ENCODE assay signal across 8 cellular contexts in genomic region chr16:68539704-68540370, GRCh38. TPM values are rescaled to one million over a fixed set of nuclear protein-coding genes. Genes with fewer than 3 reads are reported as not detected.
DNase-seq lines count a peak whose midpoint lies in the region; ATAC-seq and TF ChIP-seq lines count a peak whose summit lies in the region.

No MANE protein-coding gene starts in this region.

- intact Hi-C loops in heart left ventricle (cut with DNase I) (loop anchor here in 4 of 10 donors (5.0 to 10.0 kb wide), 6 partner anchors 302 to 745 kb away; partner anchors contain the start of genes TANGO6 (in 2 of the 4), CHTF8 (in 1 of the 4) and UTP4 (in 1 of the 4)), psoas muscle (cut with DNase I) (no loop called here)

- TF ChIP-seq CTCF in heart left ventricle (IDR thresholded peaks at IDR 0.05) (no peak), psoas muscle (IDR thresholded peaks at IDR 0.05) (no peak)

- H3K27ac ChIP-seq in ACC112 (ENCODE audit: low read depth, low read length) (no peak overlapping the region), heart left ventricle (peak overlapping the region in 8 of 12 donors; percentile 66 to 88 (median 82)), psoas muscle (no peak overlapping the region)

- H3K4me3 ChIP-seq in ACC112 (ENCODE audit: low read depth, low read length) = peak overlapping the region; percentile 94
- peak overlapping the region; percentile 68 for H3K4me3 ChIP-seq in Jurkat, Clone E6-1 (ENCODE audit: low read length)
- peak overlapping the region; percentile 71 to 100 (median 89) for H3K4me3 ChIP-seq in heart left ventricle
- H3K4me3 ChIP-seq in psoas muscle = peak overlapping the region; percentile 100

- no peaks in the 10 kb centered on the region for H3K9me3 ChIP-seq in heart left ventricle
- no peaks in the 10 kb centered on the region for H3K9me3 ChIP-seq in psoas muscle

- H3K9me3 Mint-ChIP-seq in activated T-cell treated with anti-CD3 and anti-CD28 coated beads, Interleukin-2, amount 50 U/mL, for 4 hours = no peaks in the 10 kb centered on the region

- H3K4me3 Mint-ChIP-seq in activated T-cell treated with anti-CD3 and anti-CD28 coated beads, Interleukin-2, amount 50 U/mL, for 4 hours = peak overlapping the region; percentile 94

- no peaks in the 10 kb centered on the region for H3K4me1 ChIP-seq in ACC112 (ENCODE audit: control insufficient read depth, insufficient read depth, low read length, unreplicated experiment)
- H3K4me1 ChIP-seq in heart left ventricle = peaks cover 0 to 13% (median 6%) of the 10 kb centered on the region in 12 donors
- H3K4me1 ChIP-seq in psoas muscle = no peaks in the 10 kb centered on the region

- H3K36me3 ChIP-seq in ACC112 (ENCODE audit: insufficient read depth, low read length) (peaks cover 24% of the 10 kb centered on the region; the same call in 1 of the 2 replicates), heart left ventricle (peaks cover 0 to 20% (median 10%) of the 10 kb centered on the region in 9 donors), psoas muscle (ENCODE audit: insufficient read depth in 1 of 2, low read depth in 1 of 2) (peaks cover 3 to 39% of the 10 kb centered on the region in 2 donors)

- no peaks in the 10 kb centered on the region for H3K27me3 Mint-ChIP-seq in activated T-cell treated with anti-CD3 and anti-CD28 coated beads, Interleukin-2, amount 50 U/mL, for 4 hours (ENCODE audit: low read depth)

- H3K79me2 ChIP-seq in ACC112 (ENCODE audit: control insufficient read depth, insufficient read depth, low read length, unreplicated experiment) = peaks cover 11% of the 10 kb centered on the region

- TF ChIP-seq POLR2A in heart left ventricle (IDR thresholded peaks at IDR 0.05) = no peak

- ATAC-seq in GM18502 (IDR thresholded peaks at IDR 0.05; ENCODE audit: poor library complexity, unreplicated experiment) (peak; percentile 23), heart left ventricle (peak; percentile 5 to 31 (median 16)), psoas muscle (peak; percentile 12 to 52 (median 27))
- ATAC-seq in activated T-cell treated with anti-CD3 and anti-CD28 coated beads, Interleukin-2, amount 50 U/mL, for 4 hours = peak in 1 of 2 donors; percentile 22

- H3K36me3 Mint-ChIP-seq in activated T-cell treated with anti-CD3 and anti-CD28 coated beads, Interleukin-2, amount 50 U/mL, for 4 hours (ENCODE audit: insufficient read depth) = peaks cover 18% of the 10 kb centered on the region

- H3K27me3 ChIP-seq in ACC112 (ENCODE audit: insufficient read depth, low read length) = no peaks in the 10 kb centered on the region
- H3K27me3 ChIP-seq in heart left ventricle = no peaks in the 10 kb centered on the region
- no peaks in the 10 kb centered on the region for H3K27me3 ChIP-seq in psoas muscle (ENCODE audit: insufficient read depth in 3 of 3, low read length in 2 of 3)

- no peak for DNase-seq in Jurkat, Clone E6-1 (ENCODE audit: low read depth, low spot score)
- no peak for DNase-seq in activated T-cell treated with anti-CD3 and anti-CD28 coated beads, Interleukin-2, amount 50 U/mL, for 4 hours
- DNase-seq in heart left ventricle (peak in 1 of 5 donors; percentile 28), psoas muscle (no peak), Ammon's horn (ENCODE audit: low spot score) (no peak), NCI-H2081 treated with DMSO at 0.1 percent for 48 hours (lab: John Stamatoyannopoulos, UW) (no peak)

- H2AFZ ChIP-seq in ACC112 (ENCODE audit: low read length, unreplicated experiment) = no peak overlapping the region

- 8 to 14% (median 9%) methylated on average over 9 to 22 of the region's 22 CpGs for WGBS in heart left ventricle, 4 donors
- 7 to 12% (median 11%) methylated on average over 19 to 22 of the region's 22 CpGs for WGBS in psoas muscle, 3 donors

- H3K4me1 Mint-ChIP-seq in activated T-cell treated with anti-CD3 and anti-CD28 coated beads, Interleukin-2, amount 50 U/mL, for 4 hours (ENCODE audit: low read depth) = peaks cover 18% of the 10 kb centered on the region

RNA-seq across cellular contexts. Expression of gene ZFP90, which starts 0.7 kb away (rescaled TPM):
- polyA plus RNA-seq in Jurkat, Clone E6-1 (2012; ENCODE audit: insufficient read depth, insufficient read length) = 22.2 TPM
- total RNA-seq in activated T-cell treated with anti-CD3 and anti-CD28 coated beads, Interleukin-2, amount 50 U/mL, for 4 hours = 10 to 100 TPM; 12.2 to 13.4 (median 12.6) TPM
- total RNA-seq in heart left ventricle (10 to 100 TPM in 6 of 9 donors, 1 to 10 TPM in 3; 6.9 to 18.1 (median 12.0) TPM), psoas muscle (10 to 100 TPM in 2 of 4 donors, 1 to 10 TPM in 2; 6.9 to 11.8 (median 10.1) TPM)
- polyA plus RNA-seq in heart left ventricle (1 to 10 TPM; 4.9 to 5.3 TPM), psoas muscle (10 to 100 TPM in 2 of 3 donors, 1 to 10 TPM in 1; 7.2 to 14.0 (median 10.8) TPM)

Comparison
In these comparisons a context has a peak if more than half of its experiments do, and no peak if none do; other contexts are left out.
1. H3K27ac ChIP-seq: peak in heart left ventricle (8 of 12); none in ACC112 (single experiment) and psoas muscle (single experiment).
2. Peak in every context shown above with its lines, with median percentiles within 50 percentile points of each other: H3K4me3 ChIP-seq.